In the genomic region with DNA sequence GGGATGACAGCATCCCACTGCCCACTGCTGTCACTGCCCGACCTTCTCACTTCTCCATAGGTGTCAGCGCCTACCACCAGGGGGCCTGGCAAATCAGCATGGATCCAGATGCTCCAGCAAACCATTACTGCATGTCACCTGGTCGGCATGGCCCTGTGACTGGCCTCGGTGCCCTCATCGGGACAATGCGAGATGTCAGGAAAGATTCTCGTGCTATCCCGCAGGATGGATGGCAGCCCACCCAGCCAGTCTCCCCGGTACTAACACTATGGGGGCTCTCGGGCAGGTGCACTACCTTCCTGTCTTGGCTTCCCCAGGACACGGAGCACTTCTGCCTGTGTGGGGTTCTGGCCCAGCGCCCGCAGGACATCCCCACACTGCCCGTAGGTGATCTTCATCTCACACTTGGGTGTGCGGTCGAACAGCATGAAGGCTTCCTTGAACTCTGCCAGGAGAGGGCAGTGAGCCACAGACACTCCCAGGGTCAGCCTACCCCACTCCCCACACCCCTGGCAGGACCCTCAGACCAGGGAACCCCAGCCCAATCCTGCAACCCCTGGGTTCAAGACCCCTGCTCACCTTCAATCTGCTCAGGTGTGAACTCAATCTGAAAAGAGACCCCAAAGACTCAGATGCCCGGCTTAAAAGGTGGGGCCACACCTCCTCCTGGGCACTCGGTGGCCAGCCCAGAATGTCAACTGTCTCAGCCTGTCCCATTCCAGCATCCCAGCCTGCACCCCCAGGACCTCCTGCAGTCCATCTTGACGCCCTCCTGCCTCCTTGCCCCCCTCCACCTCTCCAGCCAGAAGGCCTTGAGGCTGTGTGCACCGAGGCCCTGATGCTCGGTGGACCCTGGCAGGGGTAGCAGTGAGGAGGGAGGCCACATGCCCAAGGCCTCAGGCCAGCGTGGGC, we compare ENCODE assay signal across 8 cellular contexts. TPM values are rescaled to one million over a fixed set of nuclear protein-coding genes. Genes with fewer than 3 reads are reported as not detected.
DNase-seq lines count a peak whose midpoint lies in the region; ATAC-seq and TF ChIP-seq lines count a peak whose summit lies in the region.

No MANE protein-coding gene starts in this region.

- no peak overlapping the region for H3K4me2 ChIP-seq in osteoblast (ENCODE audit: insufficient read depth, low read length)

- no peak overlapping the region for H3K4me3 ChIP-seq in LNCaP clone FGC (ENCODE audit: low read depth, low read length)
- no peak overlapping the region for H3K4me3 ChIP-seq in cardiac fibroblast (replicated peaks in 1 of 2; ENCODE audit: low read depth in 2 of 2, low read length in 2 of 2)
- no peak overlapping the region for H3K4me3 ChIP-seq in osteoblast (ENCODE audit: insufficient read depth, low read length)

- no peak overlapping the region for H2AFZ ChIP-seq in osteoblast (ENCODE audit: low read length)

- no peak overlapping the region for H3K27ac ChIP-seq in osteoblast (ENCODE audit: low read depth, low read length)

- no peaks in the 10 kb centered on the region for H3K79me2 ChIP-seq in osteoblast (ENCODE audit: insufficient read depth, low read length)

- peak; percentile 37; the same call in 1 of the 2 replicates for TF ChIP-seq CTCF in LNCaP clone FGC (IDR thresholded peaks at IDR 0.05; ENCODE audit: control insufficient read depth, extremely low read depth, insufficient read depth)
- peak; percentile 52 for TF ChIP-seq CTCF in cardiac fibroblast (IDR thresholded peaks at IDR 0.05; ENCODE audit: low read depth, low read length)
- TF ChIP-seq CTCF in osteoblast (IDR thresholded peaks at IDR 0.05; ENCODE audit: extremely low read depth, low read depth, low read length) = peak; percentile 52

- no peaks in the 10 kb centered on the region for H4K20me1 ChIP-seq in osteoblast (ENCODE audit: insufficient read depth, low read length)

- H3K27me3 ChIP-seq in osteoblast (ENCODE audit: insufficient read depth, low read length) = peaks cover 14% of the 10 kb centered on the region

- peak; percentile 30 for DNase-seq in ELF-1 (ENCODE audit: low read depth, low spot score)
- no peak for DNase-seq in LNCaP clone FGC (ENCODE audit: low read depth)
- DNase-seq in cardiac fibroblast (ENCODE audit: low read depth in 2 of 2) = no peak
- peak; percentile 77 for DNase-seq in osteoblast (ENCODE audit: insufficient read length, low spot score, missing footprints)
- DNase-seq in T-helper 1 cell = no peak
- DNase-seq in NCI-H345 treated with DMSO at 0.1 percent for 48 hours (lab: John Stamatoyannopoulos, UW; ENCODE audit: unreplicated experiment) = no peak
- DNase-seq in stimulated activated naive CD4-positive, alpha-beta T cell (lab: John Stamatoyannopoulos, UW) = no peak

- no peaks in the 10 kb centered on the region for H3K9me3 ChIP-seq in osteoblast (ENCODE audit: low read depth, low read length)

- no peaks in the 10 kb centered on the region for H3K4me1 ChIP-seq in osteoblast (ENCODE audit: insufficient read depth, low read length)

- ATAC-seq in GM19452 (IDR thresholded peaks at IDR 0.05; ENCODE audit: unreplicated experiment) = no peak

- no peaks in the 10 kb centered on the region for H3K36me3 ChIP-seq in osteoblast (ENCODE audit: insufficient read depth, low read length)

RNA-seq across cellular contexts. Expression of a gene that starts 2.6 kb away (rescaled TPM):
- total RNA-seq in osteoblast = not detected in 2 replicates

RNA-seq across cellular contexts. Expression of a gene that starts 16.9 kb away (rescaled TPM):
- total RNA-seq in osteoblast = 0.29 and 0.36 TPM in 2 replicates

Comparison
In these comparisons a context has a peak if more than half of its experiments do, and no peak if none do; other contexts are left out.
1. DNase-seq: peak in ELF-1 (single experiment) and osteoblast (single experiment); none in LNCaP clone FGC (single experiment), cardiac fibroblast (0 of 2), T-helper 1 cell (0 of 5), NCI-H345 treated with DMSO at 0.1 percent for 48 hours (single experiment) and stimulated activated naive CD4-positive, alpha-beta T cell (0 of 6).
2. Peak in every context shown above with its lines, with median percentiles within 50 percentile points of each other: CTCF ChIP-seq.